In genomic region chr5:320524-321232, GRCh38 we compare ENCODE assay signal across 8 cellular contexts. TPM values are rescaled to one million over a fixed set of nuclear protein-coding genes. Genes with fewer than 3 reads are reported as not detected.
DNase-seq lines count a peak whose midpoint lies in the region; ATAC-seq, FAIRE-seq and TF ChIP-seq lines count a peak whose summit lies in the region.

No MANE protein-coding gene starts in this region.

- no peaks in the 10 kb centered on the region for H3K9me2 ChIP-seq in Karpas-422 (replicated peaks; ENCODE audit: insufficient read depth, low read length)

- peak overlapping the region; percentile 71 for H3K4me2 ChIP-seq in HepG2 (ENCODE audit: low read depth, low read length)
- H3K4me2 ChIP-seq in Karpas-422 (ENCODE audit: low read depth, low read length, poor library complexity, severe bottlenecking) = no peak overlapping the region

- H3K4me3 ChIP-seq in heart left ventricle (peak overlapping the region; percentile 33 to 66 (median 52)), HepG2 (replicated peaks in 1 of 3; ENCODE audit: insufficient read depth in 1 of 3, low read depth in 2 of 3, low read length in 3 of 3) (peak overlapping the region; percentile 58 to 68 (median 67); a peak in 5 of 6 replicates), uterus (peak overlapping the region; percentile 27 to 30), Karpas-422 (ENCODE audit: low read length) (no peak overlapping the region)

- peaks cover 2 to 3% of the 10 kb centered on the region in 2 donors for H3K9me3 Mint-ChIP-seq in activated T-cell treated with anti-CD3 and anti-CD28 coated beads, Interleukin-2, amount 50 U/mL, for 72 hours

- H3K36me3 Mint-ChIP-seq in activated T-cell treated with anti-CD3 and anti-CD28 coated beads, Interleukin-2, amount 50 U/mL, for 72 hours (ENCODE audit: insufficient read depth in 2 of 2) = peaks cover 3 to 10% of the 10 kb centered on the region in 2 donors

- H3K27ac ChIP-seq in heart left ventricle (no peak overlapping the region), HepG2 (ENCODE audit: extremely low read length, insufficient read depth, low read length) (no peak overlapping the region), uterus (no peak overlapping the region), Karpas-422 (ENCODE audit: low read length) (no peak overlapping the region)

- TF ChIP-seq RAD21 in HepG2 (CRISPR knock-in tag; IDR thresholded peaks at IDR 0.05) = no peak

- CTCF ChIA-PET in HepG2 (lab: Yijun Ruan, JAX; ENCODE audit: low intra/inter-chr PET ratio, low total read pairs) = no interaction called here

- no peak for ATAC-seq in heart left ventricle
- ATAC-seq in left cardiac atrium = no peak
- peak; percentile 17 to 25 for ATAC-seq in activated T-cell treated with anti-CD3 and anti-CD28 coated beads, Interleukin-2, amount 50 U/mL, for 72 hours (replicated peaks in 1 of 2)
- ATAC-seq in HepG2 = no peak
- ATAC-seq in HG02884 (IDR thresholded peaks at IDR 0.05; ENCODE audit: unreplicated experiment) = no peak

- no peaks in the 10 kb centered on the region for H3K9me3 ChIP-seq in heart left ventricle
- no peaks in the 10 kb centered on the region for H3K9me3 ChIP-seq in HepG2 (ENCODE audit: low read length)
- no peaks in the 10 kb centered on the region for H3K9me3 ChIP-seq in uterus
- no peaks in the 10 kb centered on the region for H3K9me3 ChIP-seq in Karpas-422 (ENCODE audit: low read length)

- H3K4me1 Mint-ChIP-seq in activated T-cell treated with anti-CD3 and anti-CD28 coated beads, Interleukin-2, amount 50 U/mL, for 72 hours (ENCODE audit: low read depth) = peaks cover 19% of the 10 kb centered on the region

- no peak overlapping the region for H3K9ac ChIP-seq in HepG2 (ENCODE audit: insufficient read depth, low read depth, low read length)
- H3K9ac ChIP-seq in Karpas-422 (ENCODE audit: low read length) = no peak overlapping the region

- TF ChIP-seq POLR2A in heart left ventricle (IDR thresholded peaks at IDR 0.05) (no peak), HepG2 (IDR thresholded peaks at IDR 0.05; ENCODE audit: insufficient read depth in 1 of 2, low read depth in 2 of 2, low read length in 2 of 2) (no peak), uterus (IDR thresholded peaks at IDR 0.05) (no peak)

- FAIRE-seq in HepG2 (lab: Jason Lieb, UNC) = no peak

- no peaks in the 10 kb centered on the region for H3K79me2 ChIP-seq in HepG2 (ENCODE audit: insufficient read depth, low read length)
- no peaks in the 10 kb centered on the region for H3K79me2 ChIP-seq in Karpas-422 (ENCODE audit: low read length)

- POLR2A ChIA-PET in HepG2 (lab: Yijun Ruan, JAX) = no interaction called here

- peak overlapping the region; percentile 63 for H3K27ac Mint-ChIP-seq in activated T-cell treated with anti-CD3 and anti-CD28 coated beads, Interleukin-2, amount 50 U/mL, for 72 hours

- H3K36me3 ChIP-seq in heart left ventricle (peaks cover 0 to 16% (median 3%) of the 10 kb centered on the region in 9 donors), HepG2 (replicated peaks in 1 of 2; ENCODE audit: control insufficient read depth in 1 of 2, insufficient read depth in 2 of 2, low read length in 2 of 2) (no peaks in the 10 kb centered on the region), uterus (no peaks in the 10 kb centered on the region), Karpas-422 (ENCODE audit: insufficient read depth, low read length) (0 out of 2 replicates have a peak, but pooled peaks cover 3% of the 10 kb centered on the region)

- no peak for TF ChIP-seq CTCF in heart left ventricle (IDR thresholded peaks at IDR 0.05)
- no peak for TF ChIP-seq CTCF in HepG2 (CRISPR knock-in tag; IDR thresholded peaks at IDR 0.05)
- TF ChIP-seq CTCF in uterus (IDR thresholded peaks at IDR 0.05) = no peak

- H3K27me3 ChIP-seq in heart left ventricle = peaks cover 18 to 57% (median 39%) of the 10 kb centered on the region in 9 donors
- H3K27me3 ChIP-seq in HepG2 (ENCODE audit: control insufficient read depth in 1 of 2, insufficient read depth in 2 of 2, low read length in 2 of 2) = peaks cover 4 to 35% of the 10 kb centered on the region in 2 experiments; a peak in 4 of 5 replicates
- peaks cover 9 to 14% of the 10 kb centered on the region in 2 donors for H3K27me3 ChIP-seq in uterus
- H3K27me3 ChIP-seq in Karpas-422 (ENCODE audit: low read length) = no peaks in the 10 kb centered on the region

- H3K4me1 ChIP-seq in heart left ventricle (peaks cover 6 to 25% (median 14%) of the 10 kb centered on the region in 12 donors), HepG2 (ENCODE audit: insufficient read depth, low read length) (peaks cover 23% of the 10 kb centered on the region), uterus (peaks cover 0 to 11% of the 10 kb centered on the region in 2 donors), Karpas-422 (ENCODE audit: low read length) (peaks cover 11% of the 10 kb centered on the region)

- H4K20me1 ChIP-seq in HepG2 (ENCODE audit: insufficient read depth, low read length) = 0 out of 2 replicates have a peak, but pooled peaks cover 3% of the 10 kb centered on the region
- no peaks in the 10 kb centered on the region for H4K20me1 ChIP-seq in Karpas-422 (ENCODE audit: insufficient read depth, low read depth, low read length)

- H3K27me3 Mint-ChIP-seq in activated T-cell treated with anti-CD3 and anti-CD28 coated beads, Interleukin-2, amount 50 U/mL, for 72 hours (ENCODE audit: low read depth) = peaks cover 11% of the 10 kb centered on the region

- 3 to 5% (median 3%) methylated on average over 38 to 65 of the region's 65 CpGs for WGBS in heart left ventricle, 4 donors
- 50% methylated on average over 21 of the region's 65 CpGs for WGBS in HepG2 (ENCODE audit: low lambda C conversion rate)

- intact Hi-C loops in heart left ventricle (cut with DNase I) = loop anchor here in 1 of 10 donors (10.0 kb wide), 1 partner anchor 114 kb away; no protein-coding TSS in a partner anchor
- intact Hi-C loops in left cardiac atrium (cut with DNase I) = no loop called here
- intact Hi-C loops in HepG2 (cut with micrococcal nuclease; ENCODE audit: unreplicated experiment) = no loop called here
- intact Hi-C loops in uterus (cut with DNase I; ENCODE audit: low total_unique reads) = no loop called here

- TF ChIP-seq EP300 in HepG2 (IDR thresholded peaks at IDR 0.05; ENCODE audit: low read depth in 2 of 2, low read length in 2 of 2) = no peak
- TF ChIP-seq EP300 in HepG2 (CRISPR knock-in tag; IDR thresholded peaks at IDR 0.05; ENCODE audit: borderline replicate concordance) = no peak

- H2AFZ ChIP-seq in HepG2 (ENCODE audit: low read length) (no peak overlapping the region), Karpas-422 (ENCODE audit: low read length) (no peak overlapping the region)

- in situ Hi-C loops in HepG2 (cut with HindIII; ENCODE audit: extremely low pct_ligation_motif_present, low pct_unique_long_range_greater_than_20kb) = no loop called here

- DNase-seq in heart left ventricle (no peak), left cardiac atrium (no peak), HepG2 (ENCODE audit: low spot score) (no peak), uterus (no peak), H4 (ENCODE audit: low spot score) (no peak), Karpas-422 (no peak)
- no peak for DNase-seq in activated T-cell treated with anti-CD3 and anti-CD28 coated beads, Interleukin-2, amount 50 U/mL, for 72 hours

- H3K4me3 Mint-ChIP-seq in activated T-cell treated with anti-CD3 and anti-CD28 coated beads, Interleukin-2, amount 50 U/mL, for 72 hours = peak overlapping the region; percentile 87 to 90

- no TSS peak for BruUV-seq in HepG2 (replicated peaks; lab: Mats Ljungman, UMichigan)

RNA-seq across cellular contexts. Expression of gene AHRR, which starts 0.8 kb away (rescaled TPM):
- under 1 TPM in 7 of 9 donors, not detected in 2; 0.12 to 0.69 (median 0.29) TPM for total RNA-seq in heart left ventricle
- polyA plus RNA-seq in heart left ventricle = under 1 TPM; 0.11 to 0.12 TPM
- 1 to 10 TPM; 1.9 to 3.8 TPM for total RNA-seq in left cardiac atrium
- total RNA-seq in activated T-cell treated with anti-CD3 and anti-CD28 coated beads, Interleukin-2, amount 50 U/mL, for 72 hours = 10 to 100 TPM; 56.0 to 82.2 TPM
- total RNA-seq in HepG2 (2016; rRNA removed; fragmentation: Illumina TruSeq; extraction: Trizol) = 0.13 and 0.35 TPM in 2 replicates
- total RNA-seq in HepG2 (2016; cell fraction: cytosol; rRNA removed; fragmentation: Illumina TruSeq; extraction: Trizol; ENCODE audit: low read depth) = 0.30 and 0.44 TPM in 2 replicates
- 0.17 and 0.19 TPM in 2 replicates for total RNA-seq in HepG2 (2016; cell fraction: insoluble cytoplasmic fraction; rRNA removed; fragmentation: Illumina TruSeq; extraction: Trizol)
- 0.14 and 0.22 TPM in 2 replicates for total RNA-seq in HepG2 (2016; cell fraction: membrane; rRNA removed; fragmentation: Illumina TruSeq; extraction: Trizol)
- total RNA-seq in HepG2 (2016; cell fraction: nucleus; rRNA removed; fragmentation: Illumina TruSeq; extraction: Trizol) = 0.19 and 0.41 TPM in 2 replicates
- polyA plus RNA-seq in HepG2 (2011; rRNA removed) = 0.18 and 0.28 TPM in 2 replicates
- 0.17 and 0.20 TPM in 2 replicates for polyA plus RNA-seq in HepG2 (2011; cell fraction: cytosol; rRNA removed)
- 1.5 and 2.1 TPM in 2 replicates for polyA plus RNA-seq in HepG2 (2011; cell fraction: nucleus; rRNA removed)
- polyA plus RNA-seq in HepG2 (2012) = 0.23 and 0.61 TPM in 2 replicates
- polyA plus RNA-seq in HepG2 (2016; cell fraction: cytosol; fragmentation: Illumina TruSeq; extraction: Trizol; ENCODE audit: low read depth) = 0.16 TPM in 1 of 2 replicates, not detected in the other
- 0.15 and 0.39 TPM in 2 replicates for polyA plus RNA-seq in HepG2 (2016; cell fraction: insoluble cytoplasmic fraction; fragmentation: Illumina TruSeq; extraction: Trizol; ENCODE audit: low read depth)
- polyA plus RNA-seq in HepG2 (2016; cell fraction: membrane; fragmentation: Illumina TruSeq; extraction: Trizol; ENCODE audit: low read depth) = 0.09 and 0.48 TPM in 2 replicates
- 0.63 and 0.89 TPM in 2 replicates for polyA plus RNA-seq in HepG2 (2016; cell fraction: nucleus; fragmentation: Illumina TruSeq; extraction: Trizol; ENCODE audit: insufficient read depth, low read depth)
- 0.30 and 8.5 TPM in 2 replicates for polyA minus RNA-seq in HepG2 (2011; rRNA and poly(A)+ RNA removed; ENCODE audit: low replicate concordance)
- polyA minus RNA-seq in HepG2 (2011; cell fraction: cytosol; rRNA and poly(A)+ RNA removed) = 0.40 TPM in 1 of 2 replicates, not detected in the other
- 0.39 and 1.1 TPM in 2 replicates for polyA minus RNA-seq in HepG2 (2011; cell fraction: nucleus; rRNA and poly(A)+ RNA removed)
- 1 to 10 TPM in 2 of 4 donors, under 1 TPM in 1, not detected in 1; 0.26 to 9.1 (median 6.6) TPM for total RNA-seq in uterus
- total RNA-seq in H4 (2014; rRNA removed; shearing (Covaris generic)) = 10.8 and 12.9 TPM in 2 replicates
- total RNA-seq in Karpas-422 (2014; rRNA removed; shearing (Covaris generic); ENCODE audit: low replicate concordance) = 2.5 and 2.6 TPM in 2 replicates

RNA-seq across cellular contexts. Expression of gene PDCD6, which starts 49.2 kb away (rescaled TPM):
- 10 to 100 TPM; 31.2 to 50.2 (median 38.6) TPM for total RNA-seq in heart left ventricle
- polyA plus RNA-seq in heart left ventricle = 10 to 100 TPM; 46.2 to 89.1 TPM
- total RNA-seq in left cardiac atrium = 10 to 100 TPM; 40.8 to 44.6 TPM
- 10 to 100 TPM; 71.0 to 72.3 TPM for total RNA-seq in activated T-cell treated with anti-CD3 and anti-CD28 coated beads, Interleukin-2, amount 50 U/mL, for 72 hours
- total RNA-seq in HepG2 (2016; rRNA removed; fragmentation: Illumina TruSeq; extraction: Trizol) = 120 and 134 TPM in 2 replicates
- total RNA-seq in HepG2 (2016; cell fraction: cytosol; rRNA removed; fragmentation: Illumina TruSeq; extraction: Trizol; ENCODE audit: low read depth) = 36.0 and 42.8 TPM in 2 replicates
- 119 and 122 TPM in 2 replicates for total RNA-seq in HepG2 (2016; cell fraction: insoluble cytoplasmic fraction; rRNA removed; fragmentation: Illumina TruSeq; extraction: Trizol)
- 79.2 and 83.1 TPM in 2 replicates for total RNA-seq in HepG2 (2016; cell fraction: membrane; rRNA removed; fragmentation: Illumina TruSeq; extraction: Trizol)
- 56.7 and 60.4 TPM in 2 replicates for total RNA-seq in HepG2 (2016; cell fraction: nucleus; rRNA removed; fragmentation: Illumina TruSeq; extraction: Trizol)
- polyA plus RNA-seq in HepG2 (2011; rRNA removed) = 150 and 176 TPM in 2 replicates
- polyA plus RNA-seq in HepG2 (2011; cell fraction: cytosol; rRNA removed) = 179 and 184 TPM in 2 replicates
- 76.8 and 88.9 TPM in 2 replicates for polyA plus RNA-seq in HepG2 (2011; cell fraction: nucleus; rRNA removed)
- polyA plus RNA-seq in HepG2 (2012) = 73.8 and 84.9 TPM in 2 replicates
- 39.4 and 49.9 TPM in 2 replicates for polyA plus RNA-seq in HepG2 (2016; cell fraction: cytosol; fragmentation: Illumina TruSeq; extraction: Trizol; ENCODE audit: low read depth)
- 131 and 139 TPM in 2 replicates for polyA plus RNA-seq in HepG2 (2016; cell fraction: insoluble cytoplasmic fraction; fragmentation: Illumina TruSeq; extraction: Trizol; ENCODE audit: low read depth)
- polyA plus RNA-seq in HepG2 (2016; cell fraction: membrane; fragmentation: Illumina TruSeq; extraction: Trizol; ENCODE audit: low read depth) = 63.4 and 71.2 TPM in 2 replicates
- 103 and 107 TPM in 2 replicates for polyA plus RNA-seq in HepG2 (2016; cell fraction: nucleus; fragmentation: Illumina TruSeq; extraction: Trizol; ENCODE audit: insufficient read depth, low read depth)
- polyA minus RNA-seq in HepG2 (2011; rRNA and poly(A)+ RNA removed; ENCODE audit: low replicate concordance) = 89.6 and 367 TPM in 2 replicates
- polyA minus RNA-seq in HepG2 (2011; cell fraction: cytosol; rRNA and poly(A)+ RNA removed) = 38.6 and 39.9 TPM in 2 replicates
- 39.9 and 46.1 TPM in 2 replicates for polyA minus RNA-seq in HepG2 (2011; cell fraction: nucleus; rRNA and poly(A)+ RNA removed)
- 10 to 100 TPM; 73.1 to 85.9 (median 79.7) TPM for total RNA-seq in uterus
- 260 and 282 TPM in 2 replicates for total RNA-seq in H4 (2014; rRNA removed; shearing (Covaris generic))
- 103 and 133 TPM in 2 replicates for total RNA-seq in Karpas-422 (2014; rRNA removed; shearing (Covaris generic); ENCODE audit: low replicate concordance)

Comparison
In these comparisons a context has a peak if more than half of its experiments do, and no peak if none do; other contexts are left out.
1. ATAC-seq: peak in activated T-cell treated with anti-CD3 and anti-CD28 coated beads, Interleukin-2, amount 50 U/mL, for 72 hours (2 of 2); none in heart left ventricle (0 of 4), left cardiac atrium (0 of 2), HepG2 (single experiment) and HG02884 (single experiment).